8 cellular contexts compared by ENCODE assay signal in the genomic region with DNA sequence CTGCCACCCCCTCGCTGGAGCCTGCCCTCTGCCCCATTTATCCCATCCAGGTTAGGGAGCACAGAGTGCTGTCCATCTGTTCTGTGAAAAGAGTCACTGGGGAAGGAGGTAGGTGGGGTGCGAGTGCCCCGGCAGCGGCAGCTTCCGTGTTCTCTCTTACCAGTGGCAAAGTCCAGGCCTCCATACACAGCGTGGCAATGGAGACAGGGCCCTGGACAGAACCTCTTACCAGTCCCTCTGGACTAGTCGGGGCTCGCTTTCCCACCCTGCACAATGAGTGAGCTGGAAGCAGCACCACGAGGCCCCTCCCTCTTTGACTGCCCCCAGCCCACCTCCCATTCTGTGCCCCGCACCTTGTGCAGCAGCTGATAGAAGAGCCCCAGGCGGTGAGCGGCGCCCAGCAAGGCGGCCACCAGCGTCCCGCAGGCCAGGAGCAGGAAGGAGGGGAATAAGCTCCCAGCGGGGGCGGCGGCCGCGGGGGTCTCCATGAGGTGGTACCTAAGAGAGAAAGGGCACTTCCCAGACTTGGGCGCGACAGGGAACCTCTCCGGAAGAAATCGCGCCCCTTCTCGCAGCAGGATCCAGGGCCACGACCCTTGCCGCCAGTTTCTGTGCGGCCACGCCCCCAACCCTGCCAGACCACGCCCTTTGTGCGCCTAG. TPM values are rescaled to one million over a fixed set of nuclear protein-coding genes. Genes with fewer than 3 reads are reported as not detected.
DNase-seq lines count a peak whose midpoint lies in the region; ATAC-seq and TF ChIP-seq lines count a peak whose summit lies in the region.

No MANE protein-coding gene starts in this region.

- peaks cover 31% of the 10 kb centered on the region for H3K4me1 ChIP-seq in left ventricle myocardium inferior

- H3K36me3 ChIP-seq in left ventricle myocardium inferior = peaks cover 37% of the 10 kb centered on the region

- no peaks in the 10 kb centered on the region for H3K9me3 Mint-ChIP-seq in activated T-helper 17 cell treated with anti-CD3 and anti-CD28 coated beads, Interleukin-2, amount 50 U/mL, for 72 hours

- DNase-seq in D341Med (ENCODE audit: low spot score) = peak; percentile 86
- no peak for DNase-seq in left ventricle myocardium inferior
- no peak for DNase-seq in retinal pigment epithelial cell (ENCODE audit: low read depth)

- H3K9me3 ChIP-seq in left ventricle myocardium inferior (replicated peaks) = no peaks in the 10 kb centered on the region

- ATAC-seq in HG02884 (IDR thresholded peaks at IDR 0.05; ENCODE audit: unreplicated experiment) = peak; percentile 39
- no peak for ATAC-seq in activated T-helper 17 cell treated with anti-CD3 and anti-CD28 coated beads, Interleukin-2, amount 50 U/mL, for 72 hours (replicated peaks)
- no peak for ATAC-seq in GM19023 (IDR thresholded peaks at IDR 0.05; ENCODE audit: unreplicated experiment)
- no peak for ATAC-seq in HG03442 (IDR thresholded peaks at IDR 0.05; ENCODE audit: unreplicated experiment)
- ATAC-seq in HG02970 (IDR thresholded peaks at IDR 0.05; ENCODE audit: low FRiP score, unreplicated experiment) = no peak

- H3K4me3 ChIP-seq in left ventricle myocardium inferior = peak overlapping the region; percentile 75
- peak overlapping the region; percentile 81 for H3K4me3 ChIP-seq in retinal pigment epithelial cell (ENCODE audit: low read length)

- H3K27ac ChIP-seq in left ventricle myocardium inferior (replicated peaks) = peak overlapping the region; percentile 96

- H3K4me3 Mint-ChIP-seq in activated T-helper 17 cell treated with anti-CD3 and anti-CD28 coated beads, Interleukin-2, amount 50 U/mL, for 72 hours = peak overlapping the region; percentile 88

- intact Hi-C loops in left ventricle myocardium inferior (cut with micrococcal nuclease) = no loop called here

- H3K27ac Mint-ChIP-seq in activated T-helper 17 cell treated with anti-CD3 and anti-CD28 coated beads, Interleukin-2, amount 50 U/mL, for 72 hours = peak overlapping the region; percentile 93

- peaks cover 13% of the 10 kb centered on the region for H3K4me1 Mint-ChIP-seq in activated T-helper 17 cell treated with anti-CD3 and anti-CD28 coated beads, Interleukin-2, amount 50 U/mL, for 72 hours

- H3K27me3 Mint-ChIP-seq in activated T-helper 17 cell treated with anti-CD3 and anti-CD28 coated beads, Interleukin-2, amount 50 U/mL, for 72 hours = no peaks in the 10 kb centered on the region

- H3K27me3 ChIP-seq in left ventricle myocardium inferior (ENCODE audit: low read depth) = no peaks in the 10 kb centered on the region

- TF ChIP-seq CTCF in left ventricle myocardium inferior (IDR thresholded peaks at IDR 0.05; ENCODE audit: borderline replicate concordance) = no peak
- TF ChIP-seq CTCF in retinal pigment epithelial cell (conservative IDR thresholded peaks at IDR 0.05; ENCODE audit: low read depth, low read length) = no peak

- H3K36me3 Mint-ChIP-seq in activated T-helper 17 cell treated with anti-CD3 and anti-CD28 coated beads, Interleukin-2, amount 50 U/mL, for 72 hours (ENCODE audit: low read depth) = peaks cover 46% of the 10 kb centered on the region

RNA-seq across cellular contexts. Expression of a gene that starts 17.5 kb away (rescaled TPM):
- 1 to 10 TPM in 1 of 2 donors, under 1 TPM in 1; 0.26 to 2.6 TPM for total RNA-seq in activated T-helper 17 cell treated with anti-CD3 and anti-CD28 coated beads, Interleukin-2, amount 50 U/mL, for 72 hours
- 13.1 TPM for total RNA-seq in left ventricle myocardium inferior

RNA-seq across cellular contexts. Expression of a gene that starts 42.7 kb away (rescaled TPM):
- not detected for total RNA-seq in activated T-helper 17 cell treated with anti-CD3 and anti-CD28 coated beads, Interleukin-2, amount 50 U/mL, for 72 hours
- not detected for total RNA-seq in left ventricle myocardium inferior
